ENCODE assay signal across 8 cellular contexts in the genomic region with DNA sequence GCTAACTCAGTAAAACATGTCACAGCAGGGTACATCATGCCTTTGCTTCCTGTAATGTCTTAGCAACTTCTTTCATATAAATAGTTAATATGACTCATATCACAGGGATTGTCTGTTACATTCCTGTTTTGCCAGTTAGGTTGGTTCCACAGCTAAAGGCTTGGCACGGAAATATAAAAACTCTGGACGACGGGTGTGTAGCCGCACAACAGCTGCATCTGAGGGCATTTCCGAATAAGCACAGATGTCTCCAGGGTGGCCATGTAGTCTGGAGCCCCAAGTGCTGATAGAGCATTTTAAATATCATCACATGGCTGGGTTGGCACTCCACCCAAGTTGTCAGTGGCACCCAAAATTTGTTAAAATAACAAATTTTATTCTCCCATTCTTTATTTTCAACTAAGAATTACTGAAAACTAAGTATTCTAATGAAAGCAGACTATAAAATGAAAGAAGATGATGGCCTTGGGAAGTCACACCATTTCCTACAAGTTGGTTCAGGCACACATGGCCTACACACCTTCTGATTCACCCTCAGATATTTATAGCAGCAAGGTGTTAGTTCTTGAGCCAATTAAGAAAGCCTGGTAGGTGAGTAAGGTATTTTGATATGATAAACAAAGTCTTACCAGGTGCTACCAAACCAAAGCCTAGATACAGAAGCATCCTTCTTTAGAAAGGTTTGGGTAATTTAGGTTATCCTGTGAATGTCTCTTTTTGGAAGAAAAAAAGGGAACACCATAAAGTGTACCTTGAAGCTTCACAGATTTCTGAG.
DNase-seq lines count a peak whose midpoint lies in the region; ATAC-seq, FAIRE-seq and TF ChIP-seq lines count a peak whose summit lies in the region.

No MANE protein-coding gene starts in this region.

- no peak for TF ChIP-seq CTCF in bronchial epithelial cell (IDR thresholded peaks at IDR 0.05; ENCODE audit: insufficient read depth, low read length, severe bottlenecking)

- H3K9ac ChIP-seq in mucosa of stomach (ENCODE audit: low read length): peak overlapping the region; percentile 40

- DNase-seq in Caki2 (ENCODE audit: low read depth) (peak; percentile 41), MV-4-11 (lab: John Stamatoyannopoulos, UW) (peak; percentile 47), bronchial epithelial cell (ENCODE audit: low read depth) (peak; percentile 98), DMS153 (lab: John Stamatoyannopoulos, UW) (no peak), NCI-H526 (lab: John Stamatoyannopoulos, UW) (no peak), DMS79 (lab: John Stamatoyannopoulos, UW) (no peak)

- no peaks in the 10 kb centered on the region for H3K9me3 ChIP-seq in mucosa of stomach (ENCODE audit: control insufficient read depth, low read length)

- H3K27me3 ChIP-seq in bronchial epithelial cell (ENCODE audit: control insufficient read depth, insufficient read depth, low read length) (no peaks in the 10 kb centered on the region), mucosa of stomach (ENCODE audit: control insufficient read depth, insufficient read depth, low read length) (no peaks in the 10 kb centered on the region)

- peaks cover 46% of the 10 kb centered on the region for H3K4me1 ChIP-seq in mucosa of stomach (ENCODE audit: control insufficient read depth, insufficient read depth, low read length)

- in situ Hi-C loops in Caki2 (cut with HindIII; ENCODE audit: low pct_unique_long_range_greater_than_20kb, low sequenced_read_pairs): no loop called here

- FAIRE-seq in bronchial epithelial cell (lab: Jason Lieb, UNC): no peak

- H3K36me3 ChIP-seq in bronchial epithelial cell (ENCODE audit: control insufficient read depth, insufficient read depth, low read length) (no peaks in the 10 kb centered on the region), mucosa of stomach (ENCODE audit: control insufficient read depth, insufficient read depth, low read length) (no peaks in the 10 kb centered on the region)

- H3K4me3 ChIP-seq in bronchial epithelial cell (ENCODE audit: low read depth, low read length) (no peak overlapping the region), mucosa of stomach (ENCODE audit: low read length) (no peak overlapping the region)

- ATAC-seq in GM21717 (IDR thresholded peaks at IDR 0.05; ENCODE audit: unreplicated experiment): peak; percentile 18

Comparison
In these comparisons a context has a peak if more than half of its experiments do, and no peak if none do; other contexts are left out.
1. DNase-seq: peak in Caki2 (single experiment), MV-4-11 (single experiment) and bronchial epithelial cell (single experiment); none in DMS153 (single experiment), NCI-H526 (0 of 2) and DMS79 (single experiment).